ENCODE assay signal across 27 cellular contexts in genomic region chr16:66013497-66013896, GRCh38.
"Had no signal": no experiment of that assay in that cellular context is flagged by ENCODE, and none has a peak within 500 bp of the region (broad histone marks: within the 10 kb centered on the region; RNA-seq: fewer than 3 reads in every experiment).

No MANE protein-coding gene starts in this region.

- H3K27ac ChIP-seq: HL-60, KMS-11, PC-9, Peyer's patch, SJCRH30 had no signal

- H3K4me1 ChIP-seq: Peyer's patch, SJCRH30 had no signal

- H3K9ac ChIP-seq: KMS-11 had no signal

- H3K9me3 ChIP-seq: Peyer's patch, SJCRH30 had no signal

- FAIRE-seq: HTR-8/SVneo, K562 had no signal

- H3K4me1 Mint-ChIP-seq: IgD-negative memory B cell had no signal

- H3K36me3 Mint-ChIP-seq: IgD-negative memory B cell had no signal

- H3K27ac Mint-ChIP-seq: IgD-negative memory B cell had no signal

- H3K4me3 Mint-ChIP-seq: IgD-negative memory B cell had no signal

- ATAC-seq: K562, Right ventricle myocardium inferior, SK-N-SH treated with all-trans-retinoic acid at 6 μM for 48 hours had no signal

- H3K4me2 ChIP-seq: KMS-11, PC-9 had no signal

- DNase-seq: Kasumi-1; MM.1S; NCI-H1092 treated with DMSO at 0.1 percent for 48 hours; NCI-H1436; NCI-H187; NCI-H2029; NCI-H2081 treated with DMSO at 0.1 percent for 48 hours; NCI-H2171; NCI-H226; NCI-H446; NCI-H510A; NCI-H524 treated with DMSO at 0.1 percent for 48 hours; NCI-H69; NCI-H774; NK-92 treated with Interleukin-12 subunit alpha and Interleukin-12 subunit beta, amount 100 ng/mL, for 24 hours; PC-9; Peyer's patch; SHP77 treated with DMSO at 0.1 percent for 48 hours; SJCRH30; T-helper 1 cell had no signal

- H3K27me3 ChIP-seq: Peyer's patch, SJCRH30 had no signal

- H3K4me3 ChIP-seq: K562, PC-9, Peyer's patch, SJCRH30 had no signal

- H2AFZ ChIP-seq: PC-9 had no signal

- H3K36me3 ChIP-seq: Peyer's patch, SJCRH30 had no signal
